Comparison of ENCODE assay signal across 9 cellular contexts in genomic region chr14:24095196-24096068, GRCh38. TPM values are rescaled to one million over a fixed set of nuclear protein-coding genes. Genes with fewer than 3 reads are reported as not detected.
DNase-seq lines count a peak whose midpoint lies in the region; ATAC-seq and TF ChIP-seq lines count a peak whose summit lies in the region.
"Had no signal": no experiment of that assay in that cellular context is flagged by ENCODE, and none has a peak within 500 bp of the region (broad histone marks: within the 10 kb centered on the region; RNA-seq: fewer than 3 reads in every experiment).

No MANE protein-coding gene starts in this region.

- peaks cover 0 to 26% (median 14%) of the 10 kb centered on the region in 12 donors for H3K4me1 ChIP-seq in heart left ventricle

- ATAC-seq in GM18858 (IDR thresholded peaks at IDR 0.05; ENCODE audit: unreplicated experiment): peak; percentile 76
- ATAC-seq in HG02981 (IDR thresholded peaks at IDR 0.05; ENCODE audit: unreplicated experiment): peak; percentile 63
- peak in 3 of 4 donors; percentile 8 to 33 (median 14) for ATAC-seq in heart left ventricle

- DNase-seq in AG10803 (ENCODE audit: low read depth) (peak; percentile 75), NOMO-1 (lab: John Stamatoyannopoulos, UW; ENCODE audit: unreplicated experiment in 2 of 2) (peak; percentile 31 to 58), heart left ventricle (peak in 4 of 5 donors; percentile 40 to 68 (median 56)), renal cortical epithelial cell (ENCODE audit: low read depth) (peak; percentile 54), NCI-H2029 (lab: John Stamatoyannopoulos, UW) (no peak)
- DNase-seq in activated T-helper 2 cell treated with anti-CD3 and anti-CD28 coated beads, Interferon-gamma antibody, Interleukin-2, Interleukin-4, amounts not matched to agents 10 μg/mL and 5 μg/mL and 100 μg/mL, durations not matched to agents 14 hours and 24 hours and 36 hours (ENCODE audit: low spot score): peak; percentile 54

- H3K4me3 Mint-ChIP-seq in activated T-helper 2 cell treated with anti-CD3 and anti-CD28 coated beads, Interferon-gamma antibody, Interleukin-2, Interleukin-4, amounts not matched to agents 10 μg/mL and 5 μg/mL and 100 μg/mL, durations not matched to agents 14 hours and 24 hours and 36 hours (ENCODE audit: low read depth): peak overlapping the region; percentile 97

- peak overlapping the region; percentile 77 to 96 (median 94) for H3K27ac ChIP-seq in heart left ventricle

- peaks cover 30% of the 10 kb centered on the region for H3K36me3 Mint-ChIP-seq in activated T-helper 2 cell treated with anti-CD3 and anti-CD28 coated beads, Interferon-gamma antibody, Interleukin-2, Interleukin-4, amounts not matched to agents 10 μg/mL and 5 μg/mL and 100 μg/mL, durations not matched to agents 14 hours and 24 hours and 36 hours (ENCODE audit: low read depth)

- WGBS in heart left ventricle, 4 donors: 58 to 63% (median 61%) methylated on average over 11 to 13 of the region's 13 CpGs

- peak overlapping the region; percentile 98 for H3K27ac Mint-ChIP-seq in activated T-helper 2 cell treated with anti-CD3 and anti-CD28 coated beads, Interferon-gamma antibody, Interleukin-2, Interleukin-4, amounts not matched to agents 10 μg/mL and 5 μg/mL and 100 μg/mL, durations not matched to agents 14 hours and 24 hours and 36 hours

- H3K4me1 Mint-ChIP-seq in activated T-helper 2 cell treated with anti-CD3 and anti-CD28 coated beads, Interferon-gamma antibody, Interleukin-2, Interleukin-4, amounts not matched to agents 10 μg/mL and 5 μg/mL and 100 μg/mL, durations not matched to agents 14 hours and 24 hours and 36 hours (ENCODE audit: low read depth): peaks cover 30% of the 10 kb centered on the region

- H3K4me3 ChIP-seq in AG10803 (ENCODE audit: low read length) (peak overlapping the region; percentile 95), heart left ventricle (peak overlapping the region; percentile 73 to 94 (median 80))

- peaks cover 0 to 26% (median 0%) of the 10 kb centered on the region in 9 donors for H3K36me3 ChIP-seq in heart left ventricle

- H3K9me3 ChIP-seq in heart left ventricle: no peaks in the 10 kb centered on the region

- H3K27me3 Mint-ChIP-seq in activated T-helper 2 cell treated with anti-CD3 and anti-CD28 coated beads, Interferon-gamma antibody, Interleukin-2, Interleukin-4, amounts not matched to agents 10 μg/mL and 5 μg/mL and 100 μg/mL, durations not matched to agents 14 hours and 24 hours and 36 hours (ENCODE audit: low read depth): no peaks in the 10 kb centered on the region

- no peaks in the 10 kb centered on the region for H3K9me3 Mint-ChIP-seq in activated T-helper 2 cell treated with anti-CD3 and anti-CD28 coated beads, Interferon-gamma antibody, Interleukin-2, Interleukin-4, amounts not matched to agents 10 μg/mL and 5 μg/mL and 100 μg/mL, durations not matched to agents 14 hours and 24 hours and 36 hours

- no peak for TF ChIP-seq POLR2A in heart left ventricle (IDR thresholded peaks at IDR 0.05)

- TF ChIP-seq CTCF in AG10803 (conservative IDR thresholded peaks at IDR 0.05; ENCODE audit: low read length) (no peak), heart left ventricle (IDR thresholded peaks at IDR 0.05) (no peak)

- no peaks in the 10 kb centered on the region for H3K27me3 ChIP-seq in heart left ventricle

- intact Hi-C loops in activated T-helper 2 cell treated with anti-CD3 and anti-CD28 coated beads, Interferon-gamma antibody, Interleukin-2, Interleukin-4, amounts not matched to agents 10 μg/mL and 5 μg/mL and 100 μg/mL, durations not matched to agents 14 hours and 24 hours and 36 hours (cut with micrococcal nuclease): loop anchor here (1.0 to 10.0 kb wide), 4 partner anchors 13 to 339 kb away; partner anchors contain the start of genes DCAF11, DHRS4L2 and NRL
- intact Hi-C loops in heart left ventricle (cut with DNase I): loop anchor here in 1 of 10 donors (10.0 kb wide), 1 partner anchor 111 kb away; the partner anchor contains the start of gene DHRS4L2

RNA-seq across cellular contexts. Expression of gene PCK2, which starts 1.3 kb away (rescaled TPM):
- 62.7 and 62.8 TPM in 2 replicates for total RNA-seq in activated T-helper 2 cell treated with anti-CD3 and anti-CD28 coated beads, Interferon-gamma antibody, Interleukin-2, Interleukin-4, amounts not matched to agents 10 μg/mL and 5 μg/mL and 100 μg/mL, durations not matched to agents 14 hours and 24 hours and 36 hours
- 10 to 100 TPM in 2 of 9 donors, 1 to 10 TPM in 7; 2.1 to 14.6 (median 3.9) TPM for total RNA-seq in heart left ventricle
- polyA plus RNA-seq in heart left ventricle: 1 to 10 TPM; 1.5 to 5.4 TPM
- 18.5 and 28.0 TPM in 2 replicates for total RNA-seq in renal cortical epithelial cell

RNA-seq across cellular contexts. Expression of gene DCAF11, which starts 19.1 kb away (rescaled TPM):
- total RNA-seq in activated T-helper 2 cell treated with anti-CD3 and anti-CD28 coated beads, Interferon-gamma antibody, Interleukin-2, Interleukin-4, amounts not matched to agents 10 μg/mL and 5 μg/mL and 100 μg/mL, durations not matched to agents 14 hours and 24 hours and 36 hours: 67.2 and 77.3 TPM in 2 replicates
- total RNA-seq in heart left ventricle (100 to 1,000 TPM in 2 of 9 donors, 10 to 100 TPM in 7; 55.1 to 117 (median 75.0) TPM), renal cortical epithelial cell (73.8 and 112 TPM in 2 replicates)
- polyA plus RNA-seq in heart left ventricle: 100 to 1,000 TPM in 1 of 2 donors, 10 to 100 TPM in 1; 25.3 to 111 TPM

RNA-seq across cellular contexts. Expression of gene NRL, which starts 19.3 kb away (rescaled TPM):
- 1.6 and 1.8 TPM in 2 replicates for total RNA-seq in activated T-helper 2 cell treated with anti-CD3 and anti-CD28 coated beads, Interferon-gamma antibody, Interleukin-2, Interleukin-4, amounts not matched to agents 10 μg/mL and 5 μg/mL and 100 μg/mL, durations not matched to agents 14 hours and 24 hours and 36 hours
- total RNA-seq in heart left ventricle (1 to 10 TPM; 1.3 to 2.9 (median 2.1) TPM), renal cortical epithelial cell (1.6 and 2.4 TPM in 2 replicates)
- polyA plus RNA-seq in heart left ventricle: 1 to 10 TPM; 2.1 to 3.0 TPM

RNA-seq across cellular contexts. Expression of gene CPNE6, which starts 24.1 kb away (rescaled TPM):
- total RNA-seq in activated T-helper 2 cell treated with anti-CD3 and anti-CD28 coated beads, Interferon-gamma antibody, Interleukin-2, Interleukin-4, amounts not matched to agents 10 μg/mL and 5 μg/mL and 100 μg/mL, durations not matched to agents 14 hours and 24 hours and 36 hours: not detected in 2 replicates
- total RNA-seq in heart left ventricle (under 1 TPM in 3 of 9 donors, not detected in 6; 0.23 to 0.52 (median 0.25) TPM), renal cortical epithelial cell (not detected in 2 replicates)
- not detected for polyA plus RNA-seq in heart left ventricle
- total RNA-seq: T-helper 1 cell treated with Interleukin-12 subunit alpha and Interleukin-12 subunit beta and Interleukin-4 antibody, amounts not matched to agents 30 ng/mL and 1 ng/mL, for 36 hours had no signal

RNA-seq across cellular contexts. Expression of gene FITM1, which starts 35.0 kb away (rescaled TPM):
- total RNA-seq in activated T-helper 2 cell treated with anti-CD3 and anti-CD28 coated beads, Interferon-gamma antibody, Interleukin-2, Interleukin-4, amounts not matched to agents 10 μg/mL and 5 μg/mL and 100 μg/mL, durations not matched to agents 14 hours and 24 hours and 36 hours: 1.0 and 1.2 TPM in 2 replicates
- 100 to 1,000 TPM in 5 of 9 donors, 10 to 100 TPM in 4; 58.5 to 247 (median 107) TPM for total RNA-seq in heart left ventricle
- 100 to 1,000 TPM in 1 of 2 donors, 10 to 100 TPM in 1; 43.3 to 276 TPM for polyA plus RNA-seq in heart left ventricle
- 0.25 TPM in 1 of 2 replicates, not detected in the other for total RNA-seq in renal cortical epithelial cell

Comparison
In these comparisons a context has a peak if more than half of its experiments do, and no peak if none do; other contexts are left out.
1. ATAC-seq: peak in every context shown above with its lines; median percentile 76 in GM18858; 63 in HG02981; 14 in heart left ventricle.